In the genomic region with DNA sequence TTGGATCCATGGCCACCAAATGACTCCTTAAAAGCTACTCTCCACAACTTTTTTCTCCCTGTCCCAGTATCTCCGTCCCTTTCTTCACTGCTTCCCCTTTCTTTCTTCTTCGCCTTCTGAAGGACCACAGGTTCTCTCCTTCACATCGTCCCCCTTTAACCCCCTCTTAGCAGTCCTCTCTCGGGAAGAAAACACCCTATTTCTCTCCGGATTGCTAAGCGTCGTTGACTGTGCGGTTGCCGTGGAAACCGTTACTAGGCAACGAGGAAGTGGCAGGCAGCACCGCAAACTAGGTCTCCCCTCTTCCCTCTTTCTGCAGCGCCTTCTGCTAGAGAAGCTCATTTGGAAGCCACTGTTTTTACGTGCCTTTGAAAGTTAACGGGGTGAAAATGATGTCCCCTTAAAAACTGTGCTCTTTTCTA, we compare ENCODE assay signal across 8 cellular contexts. TPM values are rescaled to one million over a fixed set of nuclear protein-coding genes. Genes with fewer than 3 reads are reported as not detected.
DNase-seq lines count a peak whose midpoint lies in the region; ATAC-seq and TF ChIP-seq lines count a peak whose summit lies in the region.

A gene with protein sequence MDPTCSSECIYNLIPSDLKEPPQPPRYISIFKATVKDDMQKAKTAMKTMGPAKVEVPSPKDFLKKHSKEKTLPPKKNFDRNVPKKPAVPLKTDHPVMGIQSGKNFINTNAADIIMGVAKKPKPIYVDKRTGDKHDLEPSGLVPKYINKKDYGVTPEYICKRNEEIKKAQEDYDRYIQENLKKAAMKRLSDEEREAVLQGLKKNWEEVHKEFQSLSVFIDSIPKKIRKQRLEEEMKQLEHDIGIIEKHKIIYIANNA (minus strand): TSS at position 232 of the 422 bp plus-strand sequence. CDS start 222 bp downstream, at position 10.

- no peaks in the 10 kb centered on the region for H3K9me3 Mint-ChIP-seq in activated naive CD8-positive, alpha-beta T cell (ENCODE audit: low read depth)

- no peaks in the 10 kb centered on the region for H3K27me3 Mint-ChIP-seq in activated naive CD8-positive, alpha-beta T cell

- ATAC-seq in HG02678 (IDR thresholded peaks at IDR 0.05; ENCODE audit: unreplicated experiment) (peak; percentile 58), SK-N-SH treated with all-trans-retinoic acid at 6 μM for 48 hours (peak; percentile 68), omental fat pad (ENCODE audit: low FRiP score) (peak; percentile 71)

- H3K27ac Mint-ChIP-seq in activated naive CD8-positive, alpha-beta T cell = peak within 1 kb of the TSS; percentile 100

- peak within 1 kb of the TSS; percentile 99 for H3K4me3 Mint-ChIP-seq in activated naive CD8-positive, alpha-beta T cell

- H3K36me3 Mint-ChIP-seq in activated naive CD8-positive, alpha-beta T cell = peaks cover 2% of the 10 kb centered on the region

- no peak for TF ChIP-seq CTCF in omental fat pad (IDR thresholded peaks at IDR 0.05)

- H3K4me3 ChIP-seq in GM08714 (ENCODE audit: low read length) = peak within 1 kb of the TSS; percentile 76

- intact Hi-C loops in head of caudate nucleus (cut with DNase I) = loop anchor here (5.0 to 10.0 kb wide), 2 partner anchors 159 to 294 kb away; a partner anchor contains a TSS

- DNase-seq in NCI-H1105 (lab: John Stamatoyannopoulos, UW) (peak; percentile 84), head of caudate nucleus (peak; percentile 83 to 97 (median 93)), omental fat pad (ENCODE audit: low spot score) (peak; percentile 100)

- H3K27ac ChIP-seq in temporal lobe (ENCODE audit: low read depth, low read length) = peak within 1 kb of the TSS; percentile 77

- H3K4me1 Mint-ChIP-seq in activated naive CD8-positive, alpha-beta T cell (ENCODE audit: low read depth) = peaks cover 34% of the 10 kb centered on the region

TF ChIP-seq in SK-N-SH treated with all-trans-retinoic acid at 6 μM for 48 hours, 23 proteins besides CTCF, POLR2A, EP300 and RAD21:
- no peak for TF ChIP-seq CSDC2 (CRISPR knock-in tag; IDR thresholded peaks at IDR 0.05)
- TF ChIP-seq, protein P1, sequence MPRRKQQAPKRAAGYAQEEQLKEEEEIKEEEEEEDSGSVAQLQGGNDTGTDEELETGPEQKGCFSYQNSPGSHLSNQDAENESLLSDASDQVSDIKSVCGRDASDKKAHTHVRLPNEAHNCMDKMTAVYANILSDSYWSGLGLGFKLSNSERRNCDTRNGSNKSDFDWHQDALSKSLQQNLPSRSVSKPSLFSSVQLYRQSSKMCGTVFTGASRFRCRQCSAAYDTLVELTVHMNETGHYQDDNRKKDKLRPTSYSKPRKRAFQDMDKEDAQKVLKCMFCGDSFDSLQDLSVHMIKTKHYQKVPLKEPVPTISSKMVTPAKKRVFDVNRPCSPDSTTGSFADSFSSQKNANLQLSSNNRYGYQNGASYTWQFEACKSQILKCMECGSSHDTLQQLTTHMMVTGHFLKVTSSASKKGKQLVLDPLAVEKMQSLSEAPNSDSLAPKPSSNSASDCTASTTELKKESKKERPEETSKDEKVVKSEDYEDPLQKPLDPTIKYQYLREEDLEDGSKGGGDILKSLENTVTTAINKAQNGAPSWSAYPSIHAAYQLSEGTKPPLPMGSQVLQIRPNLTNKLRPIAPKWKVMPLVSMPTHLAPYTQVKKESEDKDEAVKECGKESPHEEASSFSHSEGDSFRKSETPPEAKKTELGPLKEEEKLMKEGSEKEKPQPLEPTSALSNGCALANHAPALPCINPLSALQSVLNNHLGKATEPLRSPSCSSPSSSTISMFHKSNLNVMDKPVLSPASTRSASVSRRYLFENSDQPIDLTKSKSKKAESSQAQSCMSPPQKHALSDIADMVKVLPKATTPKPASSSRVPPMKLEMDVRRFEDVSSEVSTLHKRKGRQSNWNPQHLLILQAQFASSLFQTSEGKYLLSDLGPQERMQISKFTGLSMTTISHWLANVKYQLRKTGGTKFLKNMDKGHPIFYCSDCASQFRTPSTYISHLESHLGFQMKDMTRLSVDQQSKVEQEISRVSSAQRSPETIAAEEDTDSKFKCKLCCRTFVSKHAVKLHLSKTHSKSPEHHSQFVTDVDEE (CRISPR knock-in tag; IDR thresholded peaks at IDR 0.05) = no peak
- TF ChIP-seq ZFP3 (CRISPR knock-in tag; IDR thresholded peaks at IDR 0.05) = no peak
- TF ChIP-seq ISL1 (CRISPR knock-in tag; IDR thresholded peaks at IDR 0.05) = no peak
- TF ChIP-seq TOX (CRISPR knock-in tag; IDR thresholded peaks at IDR 0.05; ENCODE audit: borderline replicate concordance) = no peak
- TF ChIP-seq TCF4 (CRISPR knock-in tag; IDR thresholded peaks at IDR 0.05; ENCODE audit: borderline replicate concordance) = no peak
- TF ChIP-seq GLIS3 (CRISPR knock-in tag; IDR thresholded peaks at IDR 0.05) = no peak
- TF ChIP-seq, protein P2, sequence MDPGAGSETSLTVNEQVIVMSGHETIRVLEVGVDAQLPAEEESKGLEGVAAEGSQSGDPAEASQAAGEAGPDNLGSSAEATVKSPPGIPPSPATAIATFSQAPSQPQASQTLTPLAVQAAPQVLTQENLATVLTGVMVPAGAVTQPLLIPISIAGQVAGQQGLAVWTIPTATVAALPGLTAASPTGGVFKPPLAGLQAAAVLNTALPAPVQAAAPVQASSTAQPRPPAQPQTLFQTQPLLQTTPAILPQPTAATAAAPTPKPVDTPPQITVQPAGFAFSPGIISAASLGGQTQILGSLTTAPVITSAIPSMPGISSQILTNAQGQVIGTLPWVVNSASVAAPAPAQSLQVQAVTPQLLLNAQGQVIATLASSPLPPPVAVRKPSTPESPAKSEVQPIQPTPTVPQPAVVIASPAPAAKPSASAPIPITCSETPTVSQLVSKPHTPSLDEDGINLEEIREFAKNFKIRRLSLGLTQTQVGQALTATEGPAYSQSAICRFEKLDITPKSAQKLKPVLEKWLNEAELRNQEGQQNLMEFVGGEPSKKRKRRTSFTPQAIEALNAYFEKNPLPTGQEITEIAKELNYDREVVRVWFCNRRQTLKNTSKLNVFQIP (CRISPR knock-in tag; IDR thresholded peaks at IDR 0.05; ENCODE audit: borderline replicate concordance, low read depth) = no peak
- no peak for TF ChIP-seq ZFP30 (CRISPR knock-in tag; IDR thresholded peaks at IDR 0.05)
- TF ChIP-seq ZC3H10 (CRISPR knock-in tag; IDR thresholded peaks at IDR 0.05) = no peak
- TF ChIP-seq, protein P3, sequence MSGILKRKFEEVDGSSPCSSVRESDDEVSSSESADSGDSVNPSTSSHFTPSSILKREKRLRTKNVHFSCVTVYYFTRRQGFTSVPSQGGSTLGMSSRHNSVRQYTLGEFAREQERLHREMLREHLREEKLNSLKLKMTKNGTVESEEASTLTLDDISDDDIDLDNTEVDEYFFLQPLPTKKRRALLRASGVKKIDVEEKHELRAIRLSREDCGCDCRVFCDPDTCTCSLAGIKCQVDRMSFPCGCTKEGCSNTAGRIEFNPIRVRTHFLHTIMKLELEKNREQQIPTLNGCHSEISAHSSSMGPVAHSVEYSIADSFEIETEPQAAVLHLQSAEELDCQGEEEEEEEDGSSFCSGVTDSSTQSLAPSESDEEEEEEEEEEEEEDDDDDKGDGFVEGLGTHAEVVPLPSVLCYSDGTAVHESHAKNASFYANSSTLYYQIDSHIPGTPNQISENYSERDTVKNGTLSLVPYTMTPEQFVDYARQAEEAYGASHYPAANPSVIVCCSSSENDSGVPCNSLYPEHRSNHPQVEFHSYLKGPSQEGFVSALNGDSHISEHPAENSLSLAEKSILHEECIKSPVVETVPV (CRISPR knock-in tag; IDR thresholded peaks at IDR 0.05) = no peak
- TF ChIP-seq, protein P4, sequence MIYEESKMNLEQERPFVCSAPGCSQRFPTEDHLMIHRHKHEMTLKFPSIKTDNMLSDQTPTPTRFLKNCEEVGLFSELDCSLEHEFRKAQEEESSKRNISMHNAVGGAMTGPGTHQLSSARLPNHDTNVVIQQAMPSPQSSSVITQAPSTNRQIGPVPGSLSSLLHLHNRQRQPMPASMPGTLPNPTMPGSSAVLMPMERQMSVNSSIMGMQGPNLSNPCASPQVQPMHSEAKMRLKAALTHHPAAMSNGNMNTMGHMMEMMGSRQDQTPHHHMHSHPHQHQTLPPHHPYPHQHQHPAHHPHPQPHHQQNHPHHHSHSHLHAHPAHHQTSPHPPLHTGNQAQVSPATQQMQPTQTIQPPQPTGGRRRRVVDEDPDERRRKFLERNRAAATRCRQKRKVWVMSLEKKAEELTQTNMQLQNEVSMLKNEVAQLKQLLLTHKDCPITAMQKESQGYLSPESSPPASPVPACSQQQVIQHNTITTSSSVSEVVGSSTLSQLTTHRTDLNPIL (CRISPR knock-in tag; IDR thresholded peaks at IDR 0.05; ENCODE audit: low read depth) = no peak
- no peak for TF ChIP-seq OSR1 (CRISPR knock-in tag; IDR thresholded peaks at IDR 0.05)
- TF ChIP-seq SNAI2 (CRISPR knock-in tag; IDR thresholded peaks at IDR 0.05) = no peak
- TF ChIP-seq BACH2 (CRISPR knock-in tag; IDR thresholded peaks at IDR 0.05; ENCODE audit: borderline replicate concordance) = no peak

RNA-seq across cellular contexts. Expression of the gene that starts here (rescaled TPM):
- total RNA-seq in omental fat pad (not detected), temporal lobe (3.7 TPM)

Comparison
In these comparisons a context has a peak if more than half of its experiments do, and no peak if none do; other contexts are left out.
1. Peak in every context shown above with its lines: DNase-seq, ATAC-seq, H3K4me3 ChIP-seq and H3K27ac ChIP-seq.
2. Peak in DNase-seq and ATAC-seq in omental fat pad; RNA of the gene not detected or under 1 TPM.